Comparison of ENCODE assay signal across 20 cellular contexts in genomic region chr7:152369518-152369917, GRCh38.
"Had no signal": no experiment of that assay in that cellular context is flagged by ENCODE, and none has a peak within 500 bp of the region (broad histone marks: within the 10 kb centered on the region; RNA-seq: fewer than 3 reads in every experiment).

No MANE protein-coding gene starts in this region.

- H3K4me3 ChIP-seq: heart left ventricle, neural progenitor cell, pancreas had no signal

- DNase-seq: activated CD4-positive, alpha-beta T cell treated with anti-CD3 and anti-CD28 coated beads, Interleukin-2, amount 50 U/mL, for 4 hours; activated effector memory CD4-positive, alpha-beta T cell treated with Interleukin-2 at 50 U/mL for 16 hours; activated naive CD8-positive, alpha-beta T cell treated with anti-CD3 and anti-CD28 coated beads, Interleukin-2, amount 10 ng/mL, durations not matched to agents 7 days and 5 days; anterior cingulate cortex; brain microvascular endothelial cell; cortex of kidney; effector CD4-positive, alpha-beta T cell; foreskin fibroblast; heart left ventricle; pancreas; retina; SK-N-SH; stimulated activated CD4-positive, alpha-beta T cell treated with anti-CD3 and anti-CD28 coated beads, Interleukin-2, amount 100 ng/mL, for 48 hours; stimulated activated naive CD4-positive, alpha-beta T cell; T-cell; T-helper 9 cell had no signal

- FAIRE-seq: pancreas had no signal

- H3K4me3 Mint-ChIP-seq: activated naive CD8-positive, alpha-beta T cell treated with anti-CD3 and anti-CD28 coated beads, Interleukin-2, amount 10 ng/mL, durations not matched to agents 7 days and 5 days; central memory CD8-positive, alpha-beta T cell; neural progenitor cell; type B pancreatic cell had no signal

- H3K9me3 Mint-ChIP-seq: type B pancreatic cell had no signal

- H3K27me3 Mint-ChIP-seq: activated naive CD8-positive, alpha-beta T cell treated with anti-CD3 and anti-CD28 coated beads, Interleukin-2, amount 10 ng/mL, durations not matched to agents 7 days and 5 days; central memory CD8-positive, alpha-beta T cell; T-cell; type B pancreatic cell had no signal

- H3K27ac Mint-ChIP-seq: activated naive CD8-positive, alpha-beta T cell treated with anti-CD3 and anti-CD28 coated beads, Interleukin-2, amount 10 ng/mL, durations not matched to agents 7 days and 5 days; neural progenitor cell; type B pancreatic cell had no signal

- ATAC-seq: activated CD4-positive, CD25-positive, alpha-beta regulatory T cell treated with anti-CD3 and anti-CD28 coated beads, Interleukin-2, amount 50 U/mL, for 24 hours; pancreas; T-cell had no signal

- H3K9me3 ChIP-seq: pancreas, SK-N-SH had no signal

- H3K27me3 ChIP-seq: brain microvascular endothelial cell, heart left ventricle, neural progenitor cell, pancreas had no signal

- H3K27ac ChIP-seq: brain microvascular endothelial cell, heart left ventricle, neural progenitor cell, pancreas had no signal

- H3K36me3 ChIP-seq: brain microvascular endothelial cell, neural progenitor cell, pancreas had no signal
